Comparison of ENCODE assay signal across 2 cellular contexts in the genomic region with DNA sequence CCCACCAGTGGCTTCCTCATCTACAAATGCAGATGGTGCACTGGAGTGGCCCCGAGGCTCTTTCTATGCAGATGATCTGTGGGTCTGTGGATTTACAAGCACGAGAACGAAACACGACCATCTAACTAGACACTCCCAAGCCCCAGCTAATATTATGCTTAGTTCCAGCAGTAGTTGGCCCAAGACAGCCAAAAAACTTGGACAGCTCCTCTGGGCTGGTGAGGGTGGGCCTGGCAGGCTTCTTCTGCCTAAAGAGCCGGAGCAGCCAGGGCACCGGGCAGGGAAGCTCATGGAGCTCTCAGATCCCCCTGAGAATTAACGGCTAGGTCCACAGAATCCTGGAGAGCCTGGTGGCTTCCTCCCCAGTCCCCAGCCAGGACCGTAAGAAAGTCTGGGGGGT.
A peak's percentile ranks its signal among the peaks of the same experiment; 100 is the strongest.
TF ChIP-seq lines count a peak whose summit lies in the region.

No MANE protein-coding gene starts in this region.

TF ChIP-seq in SK-N-SH, 30 proteins besides CTCF, POLR2A, EP300 and RAD21:
- TF ChIP-seq GATA2 (CRISPR knock-in tag; IDR thresholded peaks at IDR 0.05), result no peak
- TF ChIP-seq, protein P1, sequence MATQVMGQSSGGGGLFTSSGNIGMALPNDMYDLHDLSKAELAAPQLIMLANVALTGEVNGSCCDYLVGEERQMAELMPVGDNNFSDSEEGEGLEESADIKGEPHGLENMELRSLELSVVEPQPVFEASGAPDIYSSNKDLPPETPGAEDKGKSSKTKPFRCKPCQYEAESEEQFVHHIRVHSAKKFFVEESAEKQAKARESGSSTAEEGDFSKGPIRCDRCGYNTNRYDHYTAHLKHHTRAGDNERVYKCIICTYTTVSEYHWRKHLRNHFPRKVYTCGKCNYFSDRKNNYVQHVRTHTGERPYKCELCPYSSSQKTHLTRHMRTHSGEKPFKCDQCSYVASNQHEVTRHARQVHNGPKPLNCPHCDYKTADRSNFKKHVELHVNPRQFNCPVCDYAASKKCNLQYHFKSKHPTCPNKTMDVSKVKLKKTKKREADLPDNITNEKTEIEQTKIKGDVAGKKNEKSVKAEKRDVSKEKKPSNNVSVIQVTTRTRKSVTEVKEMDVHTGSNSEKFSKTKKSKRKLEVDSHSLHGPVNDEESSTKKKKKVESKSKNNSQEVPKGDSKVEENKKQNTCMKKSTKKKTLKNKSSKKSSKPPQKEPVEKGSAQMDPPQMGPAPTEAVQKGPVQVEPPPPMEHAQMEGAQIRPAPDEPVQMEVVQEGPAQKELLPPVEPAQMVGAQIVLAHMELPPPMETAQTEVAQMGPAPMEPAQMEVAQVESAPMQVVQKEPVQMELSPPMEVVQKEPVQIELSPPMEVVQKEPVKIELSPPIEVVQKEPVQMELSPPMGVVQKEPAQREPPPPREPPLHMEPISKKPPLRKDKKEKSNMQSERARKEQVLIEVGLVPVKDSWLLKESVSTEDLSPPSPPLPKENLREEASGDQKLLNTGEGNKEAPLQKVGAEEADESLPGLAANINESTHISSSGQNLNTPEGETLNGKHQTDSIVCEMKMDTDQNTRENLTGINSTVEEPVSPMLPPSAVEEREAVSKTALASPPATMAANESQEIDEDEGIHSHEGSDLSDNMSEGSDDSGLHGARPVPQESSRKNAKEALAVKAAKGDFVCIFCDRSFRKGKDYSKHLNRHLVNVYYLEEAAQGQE (IDR thresholded peaks at IDR 0.05; ENCODE audit: low read depth, low read length), result 0 out of 2 replicates have a peak, but pooled peaks have one; percentile 23

TF ChIP-seq in SK-N-SH treated with all-trans-retinoic acid at 6 μM for 48 hours, 23 proteins besides CTCF, POLR2A, EP300 and RAD21:
- TF ChIP-seq PPARA (CRISPR knock-in tag; IDR thresholded peaks at IDR 0.05; ENCODE audit: borderline replicate concordance) (no peak), SNAI2 (CRISPR knock-in tag; IDR thresholded peaks at IDR 0.05) (no peak), RARB (CRISPR knock-in tag; IDR thresholded peaks at IDR 0.05) (no peak), ZC3H10 (CRISPR knock-in tag; IDR thresholded peaks at IDR 0.05) (no peak), ARNTL (CRISPR knock-in tag; IDR thresholded peaks at IDR 0.05; ENCODE audit: borderline replicate concordance, low read depth) (no peak), ZNF8 (CRISPR knock-in tag; IDR thresholded peaks at IDR 0.05) (no peak), ZFP3 (CRISPR knock-in tag; IDR thresholded peaks at IDR 0.05) (no peak), ZFP30 (CRISPR knock-in tag; IDR thresholded peaks at IDR 0.05) (no peak), CSDC2 (CRISPR knock-in tag; IDR thresholded peaks at IDR 0.05) (no peak), ZNF70 (CRISPR knock-in tag; IDR thresholded peaks at IDR 0.05) (no peak), GLIS3 (CRISPR knock-in tag; IDR thresholded peaks at IDR 0.05) (no peak), TCF4 (CRISPR knock-in tag; IDR thresholded peaks at IDR 0.05; ENCODE audit: borderline replicate concordance) (no peak), OSR1 (CRISPR knock-in tag; IDR thresholded peaks at IDR 0.05) (no peak)
- TF ChIP-seq, protein P2, sequence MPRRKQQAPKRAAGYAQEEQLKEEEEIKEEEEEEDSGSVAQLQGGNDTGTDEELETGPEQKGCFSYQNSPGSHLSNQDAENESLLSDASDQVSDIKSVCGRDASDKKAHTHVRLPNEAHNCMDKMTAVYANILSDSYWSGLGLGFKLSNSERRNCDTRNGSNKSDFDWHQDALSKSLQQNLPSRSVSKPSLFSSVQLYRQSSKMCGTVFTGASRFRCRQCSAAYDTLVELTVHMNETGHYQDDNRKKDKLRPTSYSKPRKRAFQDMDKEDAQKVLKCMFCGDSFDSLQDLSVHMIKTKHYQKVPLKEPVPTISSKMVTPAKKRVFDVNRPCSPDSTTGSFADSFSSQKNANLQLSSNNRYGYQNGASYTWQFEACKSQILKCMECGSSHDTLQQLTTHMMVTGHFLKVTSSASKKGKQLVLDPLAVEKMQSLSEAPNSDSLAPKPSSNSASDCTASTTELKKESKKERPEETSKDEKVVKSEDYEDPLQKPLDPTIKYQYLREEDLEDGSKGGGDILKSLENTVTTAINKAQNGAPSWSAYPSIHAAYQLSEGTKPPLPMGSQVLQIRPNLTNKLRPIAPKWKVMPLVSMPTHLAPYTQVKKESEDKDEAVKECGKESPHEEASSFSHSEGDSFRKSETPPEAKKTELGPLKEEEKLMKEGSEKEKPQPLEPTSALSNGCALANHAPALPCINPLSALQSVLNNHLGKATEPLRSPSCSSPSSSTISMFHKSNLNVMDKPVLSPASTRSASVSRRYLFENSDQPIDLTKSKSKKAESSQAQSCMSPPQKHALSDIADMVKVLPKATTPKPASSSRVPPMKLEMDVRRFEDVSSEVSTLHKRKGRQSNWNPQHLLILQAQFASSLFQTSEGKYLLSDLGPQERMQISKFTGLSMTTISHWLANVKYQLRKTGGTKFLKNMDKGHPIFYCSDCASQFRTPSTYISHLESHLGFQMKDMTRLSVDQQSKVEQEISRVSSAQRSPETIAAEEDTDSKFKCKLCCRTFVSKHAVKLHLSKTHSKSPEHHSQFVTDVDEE (CRISPR knock-in tag; IDR thresholded peaks at IDR 0.05), result no peak
- TF ChIP-seq, protein P3, sequence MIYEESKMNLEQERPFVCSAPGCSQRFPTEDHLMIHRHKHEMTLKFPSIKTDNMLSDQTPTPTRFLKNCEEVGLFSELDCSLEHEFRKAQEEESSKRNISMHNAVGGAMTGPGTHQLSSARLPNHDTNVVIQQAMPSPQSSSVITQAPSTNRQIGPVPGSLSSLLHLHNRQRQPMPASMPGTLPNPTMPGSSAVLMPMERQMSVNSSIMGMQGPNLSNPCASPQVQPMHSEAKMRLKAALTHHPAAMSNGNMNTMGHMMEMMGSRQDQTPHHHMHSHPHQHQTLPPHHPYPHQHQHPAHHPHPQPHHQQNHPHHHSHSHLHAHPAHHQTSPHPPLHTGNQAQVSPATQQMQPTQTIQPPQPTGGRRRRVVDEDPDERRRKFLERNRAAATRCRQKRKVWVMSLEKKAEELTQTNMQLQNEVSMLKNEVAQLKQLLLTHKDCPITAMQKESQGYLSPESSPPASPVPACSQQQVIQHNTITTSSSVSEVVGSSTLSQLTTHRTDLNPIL (CRISPR knock-in tag; IDR thresholded peaks at IDR 0.05; ENCODE audit: low read depth), result no peak
- TF ChIP-seq, protein P4, sequence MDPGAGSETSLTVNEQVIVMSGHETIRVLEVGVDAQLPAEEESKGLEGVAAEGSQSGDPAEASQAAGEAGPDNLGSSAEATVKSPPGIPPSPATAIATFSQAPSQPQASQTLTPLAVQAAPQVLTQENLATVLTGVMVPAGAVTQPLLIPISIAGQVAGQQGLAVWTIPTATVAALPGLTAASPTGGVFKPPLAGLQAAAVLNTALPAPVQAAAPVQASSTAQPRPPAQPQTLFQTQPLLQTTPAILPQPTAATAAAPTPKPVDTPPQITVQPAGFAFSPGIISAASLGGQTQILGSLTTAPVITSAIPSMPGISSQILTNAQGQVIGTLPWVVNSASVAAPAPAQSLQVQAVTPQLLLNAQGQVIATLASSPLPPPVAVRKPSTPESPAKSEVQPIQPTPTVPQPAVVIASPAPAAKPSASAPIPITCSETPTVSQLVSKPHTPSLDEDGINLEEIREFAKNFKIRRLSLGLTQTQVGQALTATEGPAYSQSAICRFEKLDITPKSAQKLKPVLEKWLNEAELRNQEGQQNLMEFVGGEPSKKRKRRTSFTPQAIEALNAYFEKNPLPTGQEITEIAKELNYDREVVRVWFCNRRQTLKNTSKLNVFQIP (CRISPR knock-in tag; IDR thresholded peaks at IDR 0.05; ENCODE audit: borderline replicate concordance, low read depth), result no peak
- TF ChIP-seq, protein P5, sequence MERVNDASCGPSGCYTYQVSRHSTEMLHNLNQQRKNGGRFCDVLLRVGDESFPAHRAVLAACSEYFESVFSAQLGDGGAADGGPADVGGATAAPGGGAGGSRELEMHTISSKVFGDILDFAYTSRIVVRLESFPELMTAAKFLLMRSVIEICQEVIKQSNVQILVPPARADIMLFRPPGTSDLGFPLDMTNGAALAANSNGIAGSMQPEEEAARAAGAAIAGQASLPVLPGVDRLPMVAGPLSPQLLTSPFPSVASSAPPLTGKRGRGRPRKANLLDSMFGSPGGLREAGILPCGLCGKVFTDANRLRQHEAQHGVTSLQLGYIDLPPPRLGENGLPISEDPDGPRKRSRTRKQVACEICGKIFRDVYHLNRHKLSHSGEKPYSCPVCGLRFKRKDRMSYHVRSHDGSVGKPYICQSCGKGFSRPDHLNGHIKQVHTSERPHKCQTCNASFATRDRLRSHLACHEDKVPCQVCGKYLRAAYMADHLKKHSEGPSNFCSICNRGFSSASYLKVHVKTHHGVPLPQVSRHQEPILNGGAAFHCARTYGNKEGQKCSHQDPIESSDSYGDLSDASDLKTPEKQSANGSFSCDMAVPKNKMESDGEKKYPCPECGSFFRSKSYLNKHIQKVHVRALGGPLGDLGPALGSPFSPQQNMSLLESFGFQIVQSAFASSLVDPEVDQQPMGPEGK (CRISPR knock-in tag; IDR thresholded peaks at IDR 0.05; ENCODE audit: borderline replicate concordance), result no peak
